Comparison of ENCODE assay signal across 17 cellular contexts in genomic region chr10:70915806-70916205, GRCh38. TPM values are rescaled to one million over a fixed set of nuclear protein-coding genes. Genes with fewer than 3 reads are reported as not detected.
DNase-seq lines count a peak whose midpoint lies in the region; ATAC-seq and TF ChIP-seq lines count a peak whose summit lies in the region.
"Had no signal": no experiment of that assay in that cellular context is flagged by ENCODE, and none has a peak within 500 bp of the region (broad histone marks: within the 10 kb centered on the region; RNA-seq: fewer than 3 reads in every experiment).

No MANE protein-coding gene starts in this region.

- H3K4me3 Mint-ChIP-seq in natural killer cell treated with Interleukin-12 subunit alpha and Interleukin-12 subunit beta and Interleukin-15 and Interleukin-18, amount 100 ng/mL, for 72 hours = no peak overlapping the region
- H3K4me3 Mint-ChIP-seq in natural killer cell = no peak overlapping the region
- H3K4me3 Mint-ChIP-seq: CD14-positive monocyte; CD8-positive, alpha-beta T cell had no signal

- no peak overlapping the region for H3K4me3 ChIP-seq in osteoblast (ENCODE audit: insufficient read depth, low read length)
- H3K4me3 ChIP-seq in OCI-LY7 (ENCODE audit: low read depth, low read length, poor library complexity, severe bottlenecking) = no peak overlapping the region
- H3K4me3 ChIP-seq: GM12878, GM23248 had no signal

- no TSS peak for BruUV-seq in OCI-LY7 (replicated peaks; lab: Mats Ljungman, UMichigan)

- no peak overlapping the region for H3K27ac Mint-ChIP-seq in natural killer cell treated with Interleukin-12 subunit alpha and Interleukin-12 subunit beta and Interleukin-15 and Interleukin-18, amount 100 ng/mL, for 72 hours
- no peak overlapping the region for H3K27ac Mint-ChIP-seq in natural killer cell
- H3K27ac Mint-ChIP-seq: CD14-positive monocyte; CD8-positive, alpha-beta T cell had no signal

- H3K4me1 Mint-ChIP-seq in natural killer cell treated with Interleukin-12 subunit alpha and Interleukin-12 subunit beta and Interleukin-15 and Interleukin-18, amount 100 ng/mL, for 72 hours (ENCODE audit: low read depth in 2 of 2) = no peaks in the 10 kb centered on the region
- H3K4me1 Mint-ChIP-seq in natural killer cell = no peaks in the 10 kb centered on the region

- H3K36me3 Mint-ChIP-seq in natural killer cell treated with Interleukin-12 subunit alpha and Interleukin-12 subunit beta and Interleukin-15 and Interleukin-18, amount 100 ng/mL, for 72 hours = no peaks in the 10 kb centered on the region
- no peaks in the 10 kb centered on the region for H3K36me3 Mint-ChIP-seq in natural killer cell
- H3K36me3 Mint-ChIP-seq: CD14-positive monocyte; CD8-positive, alpha-beta T cell had no signal

- no peak for TF ChIP-seq CTCF in natural killer cell (IDR thresholded peaks at IDR 0.05)
- no peak for TF ChIP-seq CTCF in osteoblast (IDR thresholded peaks at IDR 0.05; ENCODE audit: extremely low read depth, low read depth, low read length)
- no peak for TF ChIP-seq CTCF in OCI-LY7 (conservative IDR thresholded peaks at IDR 0.05; ENCODE audit: low read length)

- H3K9me3 ChIP-seq in osteoblast (ENCODE audit: low read depth, low read length) (no peaks in the 10 kb centered on the region), OCI-LY7 (ENCODE audit: low read length) (no peaks in the 10 kb centered on the region)

- H3K4me2 ChIP-seq in osteoblast (ENCODE audit: insufficient read depth, low read length) = no peak overlapping the region
- no peak overlapping the region for H3K4me2 ChIP-seq in OCI-LY7 (ENCODE audit: low read length)

- no peaks in the 10 kb centered on the region for H3K36me3 ChIP-seq in osteoblast (ENCODE audit: insufficient read depth, low read length)
- H3K36me3 ChIP-seq in OCI-LY7 (ENCODE audit: insufficient read depth, low read length) = no peaks in the 10 kb centered on the region

- H4K20me1 ChIP-seq in osteoblast (ENCODE audit: insufficient read depth, low read length) (no peaks in the 10 kb centered on the region), OCI-LY7 (ENCODE audit: insufficient read depth, low read length) (no peaks in the 10 kb centered on the region)

- H3K4me1 ChIP-seq in osteoblast (ENCODE audit: insufficient read depth, low read length) (no peaks in the 10 kb centered on the region), OCI-LY7 (ENCODE audit: insufficient read depth, low read length, poor library complexity, severe bottlenecking) (no peaks in the 10 kb centered on the region)

- H3K27me3 ChIP-seq in osteoblast (ENCODE audit: insufficient read depth, low read length) = peaks cover 7% of the 10 kb centered on the region

- H3K79me2 ChIP-seq in osteoblast (ENCODE audit: insufficient read depth, low read length) (no peaks in the 10 kb centered on the region), OCI-LY7 (ENCODE audit: insufficient read depth, low read depth, low read length) (no peaks in the 10 kb centered on the region)

- H3K9me3 Mint-ChIP-seq in natural killer cell treated with Interleukin-12 subunit alpha and Interleukin-12 subunit beta and Interleukin-15 and Interleukin-18, amount 100 ng/mL, for 72 hours = no peaks in the 10 kb centered on the region
- H3K9me3 Mint-ChIP-seq in natural killer cell = no peaks in the 10 kb centered on the region
- H3K9me3 Mint-ChIP-seq: CD8-positive, alpha-beta T cell had no signal

- peaks cover 7 to 8% of the 10 kb centered on the region in 2 donors for H3K27me3 Mint-ChIP-seq in natural killer cell treated with Interleukin-12 subunit alpha and Interleukin-12 subunit beta and Interleukin-15 and Interleukin-18, amount 100 ng/mL, for 72 hours
- peaks cover 0 to 5% of the 10 kb centered on the region in 2 donors for H3K27me3 Mint-ChIP-seq in natural killer cell (ENCODE audit: low read depth in 2 of 2)

- intact Hi-C loops in natural killer cell (cut with micrococcal nuclease) = no loop called here
- intact Hi-C loops in OCI-LY7 (cut with micrococcal nuclease; ENCODE audit: unreplicated experiment) = no loop called here

- no peaks in the 10 kb centered on the region for H3K9me2 ChIP-seq in OCI-LY7 (ENCODE audit: insufficient read depth, low read length)

- DNase-seq in DMS53 (lab: John Stamatoyannopoulos, UW) = peak; percentile 19
- no peak for DNase-seq in DMS53 treated with DMSO at 0.1 percent for 48 hours (lab: John Stamatoyannopoulos, UW; ENCODE audit: unreplicated experiment)
- peak; percentile 44 for DNase-seq in natural killer cell treated with Interleukin-12 subunit alpha and Interleukin-12 subunit beta and Interleukin-15 and Interleukin-18, amount 100 ng/mL, for 72 hours (ENCODE audit: low spot score)
- no peak for DNase-seq in natural killer cell
- DNase-seq in osteoblast (ENCODE audit: insufficient read length, low spot score, missing footprints) = peak; percentile 19
- no peak for DNase-seq in NCI-H1048 (lab: John Stamatoyannopoulos, UW)
- DNase-seq in OCI-LY7 (ENCODE audit: low spot score) = no peak
- DNase-seq: CD8-positive, alpha-beta T cell; COR-L47; DMS79; GM23248; H7 had no signal

- POLR2A ChIA-PET in OCI-LY7 (lab: Charles Lee) = no interaction called here

- H2AFZ ChIP-seq in osteoblast (ENCODE audit: low read length) (no peak overlapping the region), OCI-LY7 (ENCODE audit: low read length) (no peak overlapping the region)
- H2AFZ ChIP-seq: GM23248 had no signal

- ATAC-seq in natural killer cell treated with Interleukin-12 subunit alpha and Interleukin-12 subunit beta and Interleukin-15 and Interleukin-18, amount 100 ng/mL, for 72 hours = no peak
- ATAC-seq in natural killer cell = no peak
- no peak for ATAC-seq in GM18520 (IDR thresholded peaks at IDR 0.05; ENCODE audit: unreplicated experiment)
- ATAC-seq: CD8-positive, alpha-beta T cell; GM12878 had no signal

- CTCF ChIA-PET in OCI-LY7 (lab: Charles Lee; ENCODE audit: unreplicated experiment) = no interaction called here

- H3K27ac ChIP-seq in osteoblast (ENCODE audit: low read depth, low read length) (no peak overlapping the region), OCI-LY7 (ENCODE audit: low read depth, low read length, poor library complexity, severe bottlenecking) (no peak overlapping the region)
- H3K27ac ChIP-seq: 22Rv1, GM23248, HL-60 had no signal

RNA-seq across cellular contexts. Expression of gene PCBD1, which starts 27.4 kb away (rescaled TPM):
- 10 to 100 TPM; 32.6 to 44.9 TPM for total RNA-seq in natural killer cell treated with Interleukin-12 subunit alpha and Interleukin-12 subunit beta and Interleukin-15 and Interleukin-18, amount 100 ng/mL, for 72 hours
- total RNA-seq in natural killer cell (10 to 100 TPM in 2 of 3 donors, 1 to 10 TPM in 1; 7.2 to 15.3 (median 10.4) TPM), osteoblast (19.9 and 21.8 TPM in 2 replicates), OCI-LY7 (2022) (20.7 and 25.4 TPM in 2 replicates)
- total RNA-seq in OCI-LY7 (2014; rRNA removed; shearing (Covaris generic)) = 4.9 and 7.9 TPM in 2 replicates

Comparison
In these comparisons a context has a peak if more than half of its experiments do, and no peak if none do; other contexts are left out.
1. DNase-seq: peak in DMS53 (single experiment), natural killer cell treated with Interleukin-12 subunit alpha and Interleukin-12 subunit beta and Interleukin-15 and Interleukin-18, amount 100 ng/mL, for 72 hours (single experiment) and osteoblast (single experiment); none in DMS53 treated with DMSO at 0.1 percent for 48 hours (single experiment), natural killer cell (single experiment), NCI-H1048 (single experiment) and OCI-LY7 (single experiment).